23 cellular contexts compared by ENCODE assay signal in the genomic region with DNA sequence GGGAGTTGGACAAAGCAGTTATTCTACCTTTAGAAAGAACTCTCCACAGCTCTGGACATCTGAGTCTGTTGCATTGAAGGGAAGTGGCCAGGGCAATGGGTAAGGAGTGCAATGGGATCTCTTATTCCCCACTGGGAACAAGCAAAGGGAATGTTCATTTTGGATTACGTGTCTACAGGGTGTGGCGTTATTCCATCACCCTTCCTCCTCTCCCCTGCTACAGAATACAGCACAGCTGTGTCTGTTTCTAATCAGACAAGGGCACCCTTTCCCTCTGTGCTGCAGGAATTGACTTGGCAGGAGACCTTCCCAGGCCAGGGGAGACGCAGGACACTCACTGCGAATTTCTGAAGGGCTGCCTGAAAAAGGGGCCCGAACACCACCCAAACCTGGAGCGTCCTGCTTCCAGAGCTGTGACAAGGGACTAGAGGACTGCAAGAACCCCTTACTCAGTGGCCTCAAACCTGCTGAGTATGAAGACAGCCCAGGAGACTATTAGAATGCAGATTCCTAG.
"Had no signal": no experiment of that assay in that cellular context is flagged by ENCODE, and none has a peak within 500 bp of the region (broad histone marks: within the 10 kb centered on the region; RNA-seq: fewer than 3 reads in every experiment).

No MANE protein-coding gene starts in this region.

- H3K9me3 ChIP-seq: psoas muscle had no signal

- H3K27ac Mint-ChIP-seq: activated CD4-positive, alpha-beta T cell treated with anti-CD3 and anti-CD28 coated beads, Interleukin-2, amount 10 ng/mL, durations not matched to agents 24 days and 14 days; activated naive CD8-positive, alpha-beta T cell treated with anti-CD3 and anti-CD28 coated beads, Interleukin-2, amount 10 ng/mL, durations not matched to agents 7 days and 5 days; activated T-cell treated with anti-CD3 and anti-CD28 coated beads, Interleukin-2, amount 50 U/mL, for 24 hours; activated T-helper 2 cell treated with anti-CD3 and anti-CD28 coated beads, Interferon-gamma antibody, Interleukin-2, Interleukin-4, amounts not matched to agents 10 μg/mL and 5 μg/mL and 100 μg/mL, durations not matched to agents 14 hours and 24 hours and 36 hours; stimulated activated memory B cell treated with anti-CD40 and anti-IgM and Interleukin-4, amounts not matched to agents 10 μg/mL and 1 μg/mL and 100 μg/mL, for 72 hours; T-helper 1 cell treated with Interleukin-12 subunit alpha and Interleukin-12 subunit beta and Interleukin-4 antibody, amounts not matched to agents 30 μg/mL and 1 μg/mL, for 36 hours had no signal

- H3K79me2 ChIP-seq: hepatocyte had no signal

- DNase-seq: activated CD4-positive, alpha-beta T cell treated with anti-CD3 and anti-CD28 coated beads, Interleukin-2, amount 10 ng/mL, durations not matched to agents 24 days and 14 days; activated CD8-positive, alpha-beta T cell treated with anti-CD3 and anti-CD28 coated beads, Interleukin-2, amount 10 ng/mL, durations not matched to agents 7 days and 5 days; activated naive CD4-positive, alpha-beta T cell treated with Interleukin-2 at 50 U/mL for 16 hours; activated naive CD8-positive, alpha-beta T cell treated with anti-CD3 and anti-CD28 coated beads, Interleukin-2, amount 10 ng/mL, durations not matched to agents 7 days and 5 days; activated T-cell treated with anti-CD3 and anti-CD28 coated beads, Interleukin-2, amount 50 U/mL, for 24 hours; central memory CD4-positive, alpha-beta T cell; erythroblast; foreskin fibroblast; midbrain; nephron progenitor cell; occipital lobe; psoas muscle; right cardiac atrium; stimulated activated CD4-positive, alpha-beta T cell treated with anti-CD3 and anti-CD28 coated beads, Interleukin-4, amount 100 ng/mL, for 24 hours had no signal

- H3K9me3 Mint-ChIP-seq: activated CD4-positive, alpha-beta T cell treated with anti-CD3 and anti-CD28 coated beads, Interleukin-2, amount 10 ng/mL, durations not matched to agents 24 days and 14 days; activated naive CD8-positive, alpha-beta T cell treated with anti-CD3 and anti-CD28 coated beads, Interleukin-2, amount 10 ng/mL, durations not matched to agents 7 days and 5 days; activated T-cell treated with anti-CD3 and anti-CD28 coated beads, Interleukin-2, amount 50 U/mL, for 24 hours; activated T-helper 2 cell treated with anti-CD3 and anti-CD28 coated beads, Interferon-gamma antibody, Interleukin-2, Interleukin-4, amounts not matched to agents 10 μg/mL and 5 μg/mL and 100 μg/mL, durations not matched to agents 14 hours and 24 hours and 36 hours; nephron progenitor cell; stimulated activated memory B cell treated with anti-CD40 and anti-IgM and Interleukin-4, amounts not matched to agents 10 μg/mL and 1 μg/mL and 100 μg/mL, for 72 hours; T-helper 1 cell treated with Interleukin-12 subunit alpha and Interleukin-12 subunit beta and Interleukin-4 antibody, amounts not matched to agents 30 μg/mL and 1 μg/mL, for 36 hours had no signal

- H3K4me3 ChIP-seq: hepatocyte, psoas muscle had no signal

- H3K4me1 Mint-ChIP-seq: stimulated activated memory B cell treated with anti-CD40 and anti-IgM and Interleukin-4, amounts not matched to agents 10 μg/mL and 1 μg/mL and 100 μg/mL, for 72 hours had no signal

- H3K27ac ChIP-seq: hepatocyte, psoas muscle had no signal

- H3K4me1 ChIP-seq: psoas muscle had no signal

- ATAC-seq: activated CD8-positive, alpha-beta T cell treated with anti-CD3 and anti-CD28 coated beads, Interleukin-2, amount 10 ng/mL, durations not matched to agents 7 days and 5 days; stimulated activated memory B cell treated with anti-CD40 and anti-IgM and Interleukin-4, amounts not matched to agents 10 μg/mL and 1 μg/mL and 100 μg/mL, for 72 hours had no signal

- H3K4me3 Mint-ChIP-seq: activated CD4-positive, alpha-beta T cell treated with anti-CD3 and anti-CD28 coated beads, Interleukin-2, amount 10 ng/mL, durations not matched to agents 24 days and 14 days; activated CD8-positive, alpha-beta T cell treated with anti-CD3 and anti-CD28 coated beads, Interleukin-2, amount 10 ng/mL, durations not matched to agents 7 days and 5 days; activated naive CD8-positive, alpha-beta T cell treated with anti-CD3 and anti-CD28 coated beads, Interleukin-2, amount 10 ng/mL, durations not matched to agents 7 days and 5 days; activated T-cell treated with anti-CD3 and anti-CD28 coated beads, Interleukin-2, amount 50 U/mL, for 24 hours; brain; stimulated activated memory B cell treated with anti-CD40 and anti-IgM and Interleukin-4, amounts not matched to agents 10 μg/mL and 1 μg/mL and 100 μg/mL, for 72 hours; T-helper 1 cell treated with Interleukin-12 subunit alpha and Interleukin-12 subunit beta and Interleukin-4 antibody, amounts not matched to agents 30 μg/mL and 1 μg/mL, for 36 hours had no signal

- FAIRE-seq: colon, endometrium, islet of Langerhans, urothelium cell line had no signal

- H3K27me3 Mint-ChIP-seq: activated T-cell treated with anti-CD3 and anti-CD28 coated beads, Interleukin-2, amount 50 U/mL, for 24 hours had no signal

- H2AFZ ChIP-seq: hepatocyte had no signal

- H3K27me3 ChIP-seq: hepatocyte had no signal

- H3K36me3 Mint-ChIP-seq: activated naive CD8-positive, alpha-beta T cell treated with anti-CD3 and anti-CD28 coated beads, Interleukin-2, amount 10 ng/mL, durations not matched to agents 7 days and 5 days; brain; stimulated activated memory B cell treated with anti-CD40 and anti-IgM and Interleukin-4, amounts not matched to agents 10 μg/mL and 1 μg/mL and 100 μg/mL, for 72 hours had no signal

- H3K4me2 ChIP-seq: hepatocyte had no signal
